ENCODE assay signal across 1 cellular context in the genomic region with DNA sequence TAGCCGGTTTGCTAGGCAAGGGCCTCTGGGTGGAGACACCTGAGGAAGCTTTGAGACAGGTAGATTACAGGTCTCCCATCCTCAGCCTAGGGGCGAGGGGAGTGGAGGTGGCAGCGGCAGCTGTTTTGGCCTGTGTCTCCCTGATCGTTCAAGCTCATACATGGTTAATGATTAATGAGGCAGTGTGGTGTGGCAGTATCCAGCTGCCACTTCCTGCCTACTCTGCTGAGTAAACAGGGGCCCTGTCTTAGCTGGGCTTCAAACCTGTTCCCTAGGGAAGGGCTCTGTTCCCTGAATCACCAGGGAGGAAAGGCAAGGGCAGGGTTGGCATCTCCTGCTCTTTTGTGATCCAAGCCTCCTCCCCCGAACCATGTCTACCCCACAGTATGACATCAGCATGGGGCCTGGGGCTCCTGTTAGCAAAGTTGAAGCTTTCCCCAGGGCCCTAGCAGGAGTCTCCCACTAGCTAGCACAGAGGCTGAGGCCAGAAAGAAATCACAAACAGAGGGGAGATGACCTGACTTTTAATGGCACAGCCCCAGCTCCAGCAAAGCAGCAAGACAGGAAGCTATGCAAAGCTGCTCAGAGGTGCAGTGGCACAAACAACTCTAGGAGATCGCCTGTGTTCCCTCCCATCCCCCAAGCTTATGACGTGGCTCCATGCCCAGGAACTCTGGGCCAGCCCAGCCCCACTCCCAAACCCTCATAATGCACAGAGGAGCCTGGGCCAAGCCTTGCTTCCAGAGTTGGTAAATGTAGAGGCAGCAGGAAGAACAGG.
TF ChIP-seq lines count a peak whose summit lies in the region.

No MANE protein-coding gene starts in this region.

TF ChIP-seq in HepG2, 621 proteins besides CTCF, POLR2A, EP300 and RAD21 (continues in another document):
- TF ChIP-seq KIAA2018 (CRISPR knock-in tag; IDR thresholded peaks at IDR 0.05; ENCODE audit: borderline replicate concordance): 0 out of 2 replicates have a peak, but pooled peaks have one; percentile 83
- TF ChIP-seq, protein P1, sequence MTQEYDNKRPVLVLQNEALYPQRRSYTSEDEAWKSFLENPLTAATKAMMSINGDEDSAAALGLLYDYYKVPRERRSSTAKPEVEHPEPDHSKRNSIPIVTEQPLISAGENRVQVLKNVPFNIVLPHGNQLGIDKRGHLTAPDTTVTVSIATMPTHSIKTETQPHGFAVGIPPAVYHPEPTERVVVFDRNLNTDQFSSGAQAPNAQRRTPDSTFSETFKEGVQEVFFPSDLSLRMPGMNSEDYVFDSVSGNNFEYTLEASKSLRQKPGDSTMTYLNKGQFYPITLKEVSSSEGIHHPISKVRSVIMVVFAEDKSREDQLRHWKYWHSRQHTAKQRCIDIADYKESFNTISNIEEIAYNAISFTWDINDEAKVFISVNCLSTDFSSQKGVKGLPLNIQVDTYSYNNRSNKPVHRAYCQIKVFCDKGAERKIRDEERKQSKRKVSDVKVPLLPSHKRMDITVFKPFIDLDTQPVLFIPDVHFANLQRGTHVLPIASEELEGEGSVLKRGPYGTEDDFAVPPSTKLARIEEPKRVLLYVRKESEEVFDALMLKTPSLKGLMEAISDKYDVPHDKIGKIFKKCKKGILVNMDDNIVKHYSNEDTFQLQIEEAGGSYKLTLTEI (CRISPR knock-in tag; conservative IDR thresholded peaks at IDR 0.05): no peak
- peak; percentile 91 for TF ChIP-seq MIXL1 (CRISPR knock-in tag; IDR thresholded peaks at IDR 0.05)
- no peak; the same call in 1 of the 2 replicates for TF ChIP-seq ZNF383 (CRISPR knock-in tag; IDR thresholded peaks at IDR 0.05; ENCODE audit: borderline replicate concordance)
- peak; percentile 75 for TF ChIP-seq ZNF609 (CRISPR knock-in tag; IDR thresholded peaks at IDR 0.05; ENCODE audit: borderline replicate concordance)
- TF ChIP-seq ZNF318 (CRISPR knock-in tag; IDR thresholded peaks at IDR 0.05): peak; percentile 28; the same call in 1 of the 2 replicates
- no peak for TF ChIP-seq ZNF251 (CRISPR knock-in tag; IDR thresholded peaks at IDR 0.05)
- TF ChIP-seq CBX5 (CRISPR knock-in tag; IDR thresholded peaks at IDR 0.05; ENCODE audit: borderline replicate concordance): peak; percentile 55; the same call in 1 of the 2 replicates
- peak; percentile 93 for TF ChIP-seq ZBTB20 (CRISPR knock-in tag; IDR thresholded peaks at IDR 0.05; ENCODE audit: borderline replicate concordance, low read depth)
- TF ChIP-seq, protein P2, sequence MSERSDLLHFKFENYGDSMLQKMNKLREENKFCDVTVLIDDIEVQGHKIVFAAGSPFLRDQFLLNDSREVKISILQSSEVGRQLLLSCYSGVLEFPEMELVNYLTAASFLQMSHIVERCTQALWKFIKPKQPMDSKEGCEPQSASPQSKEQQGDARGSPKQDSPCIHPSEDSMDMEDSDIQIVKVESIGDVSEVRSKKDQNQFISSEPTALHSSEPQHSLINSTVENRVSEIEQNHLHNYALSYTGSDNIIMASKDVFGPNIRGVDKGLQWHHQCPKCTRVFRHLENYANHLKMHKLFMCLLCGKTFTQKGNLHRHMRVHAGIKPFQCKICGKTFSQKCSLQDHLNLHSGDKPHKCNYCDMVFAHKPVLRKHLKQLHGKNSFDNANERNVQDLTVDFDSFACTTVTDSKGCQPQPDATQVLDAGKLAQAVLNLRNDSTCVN (CRISPR knock-in tag; IDR thresholded peaks at IDR 0.05; ENCODE audit: borderline replicate concordance): peak; percentile 11; the same call in 1 of the 2 replicates
- peak; percentile 78; the same call in 1 of the 2 replicates for TF ChIP-seq TOPORS (CRISPR knock-in tag; IDR thresholded peaks at IDR 0.05)
- peak; percentile 85 for TF ChIP-seq ZNF343 (CRISPR knock-in tag; IDR thresholded peaks at IDR 0.05)
- TF ChIP-seq GABPA (IDR thresholded peaks at IDR 0.05; ENCODE audit: low read depth, low read length): no peak
- peak; percentile 83 for TF ChIP-seq GABPA (CRISPR knock-in tag; IDR thresholded peaks at IDR 0.05; ENCODE audit: low read depth)
- TF ChIP-seq ELF3 (CRISPR knock-in tag; IDR thresholded peaks at IDR 0.05): peak; percentile 91
- TF ChIP-seq NCOR1 (IDR thresholded peaks at IDR 0.05; ENCODE audit: borderline replicate concordance, low read length): peak; percentile 29; the same call in 1 of the 2 replicates
- TF ChIP-seq KDM2A (CRISPR knock-in tag; IDR thresholded peaks at IDR 0.05; ENCODE audit: borderline replicate concordance, low read depth): no peak
- TF ChIP-seq ZNF160 (CRISPR knock-in tag; IDR thresholded peaks at IDR 0.05): 0 out of 2 replicates have a peak, but pooled peaks have one; percentile 9
- peak; percentile 80; the same call in 1 of the 2 replicates for TF ChIP-seq ZMYM3 (CRISPR knock-in tag; IDR thresholded peaks at IDR 0.05)
- TF ChIP-seq GATAD2A (CRISPR knock-in tag; IDR thresholded peaks at IDR 0.05): peak; percentile 83
- TF ChIP-seq ZIK1 (CRISPR knock-in tag; IDR thresholded peaks at IDR 0.05; ENCODE audit: borderline replicate concordance, low read depth): peak; percentile 15; the same call in 1 of the 2 replicates
- TF ChIP-seq ZNF274 (CRISPR knock-in tag; IDR thresholded peaks at IDR 0.05): 0 out of 2 replicates have a peak, but pooled peaks have one; percentile 40
- TF ChIP-seq PCBP1 (IDR thresholded peaks at IDR 0.05; ENCODE audit: borderline replicate concordance, low read depth, low read length): no peak
- no peak; the same call in 1 of the 2 replicates for TF ChIP-seq ZFP90 (CRISPR knock-in tag; IDR thresholded peaks at IDR 0.05; ENCODE audit: borderline replicate concordance)
